Comparison of ENCODE assay signal across 27 cellular contexts in genomic region chrX:11117751-11118150, GRCh38.
"Had no signal": no experiment of that assay in that cellular context is flagged by ENCODE, and none has a peak within 500 bp of the region (broad histone marks: within the 10 kb centered on the region; RNA-seq: fewer than 3 reads in every experiment).

No MANE protein-coding gene starts in this region.

- ATAC-seq: activated CD4-positive, alpha-beta T cell treated with anti-CD3 and anti-CD28 coated beads for 36 hours; activated T-helper 17 cell treated with anti-CD3 and anti-CD28 coated beads, Interleukin-2, amount 50 U/mL, for 72 hours; Panc1; Right ventricle myocardium inferior; T-cell had no signal

- H3K4me3 ChIP-seq: SK-N-MC had no signal

- DNase-seq: activated CD4-positive, alpha-beta memory T cell treated with anti-CD3 and anti-CD28 coated beads, Interleukin-2, amount 10 ng/mL, durations not matched to agents 7 days and 5 days; activated CD4-positive, alpha-beta T cell treated with anti-CD3 and anti-CD28 coated beads for 36 hours; activated CD4-positive, alpha-beta T cell treated with anti-CD3 and anti-CD28 coated beads, Interleukin-2, amount 50 U/mL, for 1 hour; activated gamma-delta T cell; activated naive CD4-positive, alpha-beta T cell treated with anti-CD3 and anti-CD28 coated beads, Interleukin-2, amount 10 ng/mL, durations not matched to agents 7 days and 5 days; activated naive CD8-positive, alpha-beta T cell treated with anti-CD3 and anti-CD28 coated beads for 36 hours; activated T-cell treated with anti-CD3 and anti-CD28 coated beads for 4 hours; activated T-cell treated with anti-CD3 and anti-CD28 coated beads, Interleukin-2, amount 50 U/mL, for 48 hours; NCI-H1048; NCI-H1417 treated with DMSO at 0.1 percent for 48 hours; NCI-H1694; NCI-H2029; NCI-H2107; NCI-H2171 treated with DMSO at 0.1 percent for 48 hours; NCI-H226; NCI-H526; NCI-H82; OCI-M1; RPMI8226; T-cell; T-helper 2 cell; T1000; WERI-Rb-1 had no signal

- H3K27ac ChIP-seq: SK-N-MC, WERI-Rb-1 had no signal
